Comparison of ENCODE assay signal across 18 cellular contexts in the genomic region with DNA sequence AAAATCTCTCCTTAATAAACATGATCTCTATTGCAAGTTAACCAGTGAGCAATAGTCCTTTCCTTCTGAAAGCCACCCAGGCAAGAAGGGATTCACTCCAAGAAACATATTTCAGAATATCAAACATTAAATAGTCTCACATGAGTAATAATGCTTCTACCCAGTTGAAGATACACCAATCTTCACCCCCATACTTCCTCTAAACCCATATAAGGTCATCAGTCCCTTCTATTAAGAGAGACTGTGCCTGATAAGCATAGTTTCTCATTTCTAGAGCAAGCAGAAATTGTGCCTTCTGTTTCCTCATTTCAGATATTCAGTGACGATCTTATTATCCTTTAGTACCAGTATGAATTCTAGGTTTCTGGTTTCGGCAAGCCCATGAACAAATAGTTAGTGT.
"Had no signal": no experiment of that assay in that cellular context is flagged by ENCODE, and none has a peak within 500 bp of the region (broad histone marks: within the 10 kb centered on the region; RNA-seq: fewer than 3 reads in every experiment).

No MANE protein-coding gene starts in this region.

- H3K27ac Mint-ChIP-seq: naive thymus-derived CD4-positive, alpha-beta T cell; nephron progenitor cell had no signal

- H3K9me3 ChIP-seq: neutrophil, right atrium auricular region, upper lobe of left lung, uterus had no signal

- H3K27ac ChIP-seq: coronary artery, heart right ventricle, neutrophil, right atrium auricular region, sigmoid colon, skin epidermis, tibial artery, upper lobe of left lung, uterus had no signal

- DNase-seq: effector CD4-positive, alpha-beta T cell; heart right ventricle; hypothalamus; kidney glomerular epithelial cell; mammary epithelial cell; naive thymus-derived CD4-positive, alpha-beta T cell; nephron progenitor cell; posterior cingulate gyrus; sigmoid colon; stimulated activated naive CD4-positive, alpha-beta T cell treated with Interleukin-2 at 50 U/mL for 16 hours; tibial artery; upper lobe of left lung; uterus had no signal

- H3K36me3 ChIP-seq: heart right ventricle, neutrophil, right atrium auricular region, sigmoid colon, tibial artery, upper lobe of left lung, uterus had no signal

- H3K4me3 Mint-ChIP-seq: nephron progenitor cell had no signal

- ATAC-seq: esophagus mucosa; heart right ventricle; naive thymus-derived CD4-positive, alpha-beta T cell had no signal

- H3K27me3 ChIP-seq: heart right ventricle, neutrophil, right atrium auricular region, sigmoid colon, tibial artery, upper lobe of left lung, uterus had no signal

- H3K4me1 ChIP-seq: heart right ventricle, right atrium auricular region, sigmoid colon, tibial artery, upper lobe of left lung, uterus had no signal

- H3K4me3 ChIP-seq: coronary artery, heart right ventricle, right atrium auricular region, sigmoid colon, skin epidermis, tibial artery, upper lobe of left lung, uterus had no signal
